In the genomic region with DNA sequence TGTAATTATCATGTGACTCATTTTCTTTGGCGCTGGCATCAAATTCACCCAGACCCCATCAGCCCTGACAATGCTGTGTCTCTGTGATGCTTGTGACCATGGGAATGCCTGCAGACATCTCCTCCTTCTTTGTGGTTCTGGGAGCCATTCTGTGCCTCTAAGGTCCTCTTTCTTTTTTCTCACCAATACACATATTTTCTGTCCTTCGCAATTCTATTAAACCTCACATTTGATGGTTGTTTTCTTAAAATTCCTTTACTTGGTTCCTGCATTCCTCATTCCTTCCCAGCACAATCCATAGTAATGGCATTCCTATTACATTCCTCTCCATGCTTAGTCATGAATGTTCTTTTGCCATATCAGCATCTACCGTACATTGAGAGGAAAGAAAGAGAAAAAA, we compare ENCODE assay signal across 20 cellular contexts.
"Had no signal": no experiment of that assay in that cellular context is flagged by ENCODE, and none has a peak within 500 bp of the region (broad histone marks: within the 10 kb centered on the region; RNA-seq: fewer than 3 reads in every experiment).

No MANE protein-coding gene starts in this region.

- H3K36me3 Mint-ChIP-seq: activated naive CD4-positive, alpha-beta T cell treated with anti-CD3 and anti-CD28 coated beads, Interleukin-2, amount 50 U/mL, for 24 hours had no signal

- DNase-seq: activated CD4-positive, alpha-beta T cell treated with anti-CD3 and anti-CD28 coated beads, Interleukin-2, amount 50 U/mL, for 48 hours; activated gamma-delta T cell; effector memory CD8-positive, alpha-beta T cell; foreskin keratinocyte; hypothalamus; kidney; left ventricle myocardium superior; naive thymus-derived CD4-positive, alpha-beta T cell; right cardiac atrium; small intestine; stimulated activated CD4-positive, alpha-beta T cell treated with anti-CD3 and anti-CD28 coated beads, Interleukin-15, amount 100 ng/mL, for 24 hours; stimulated activated CD4-positive, alpha-beta T cell treated with anti-CD3 and anti-CD28 coated beads, Interleukin-2, amount 100 ng/mL, for 48 hours; uterus had no signal

- H3K36me3 ChIP-seq: cardiac muscle cell, neural progenitor cell, tibial nerve, uterus had no signal

- H2AFZ ChIP-seq: neural progenitor cell had no signal

- H3K4me1 ChIP-seq: foreskin keratinocyte, neural progenitor cell, uterus had no signal

- ATAC-seq: effector memory CD8-positive, alpha-beta T cell; foreskin keratinocyte; left ventricle myocardium superior; naive thymus-derived CD4-positive, alpha-beta T cell; right cardiac atrium had no signal

- H3K9ac ChIP-seq: neural progenitor cell had no signal

- H3K9me3 ChIP-seq: tibial nerve, uterus had no signal

- H3K4me3 Mint-ChIP-seq: activated naive CD4-positive, alpha-beta T cell treated with anti-CD3 and anti-CD28 coated beads, Interleukin-2, amount 50 U/mL, for 24 hours; effector memory CD8-positive, alpha-beta T cell; naive thymus-derived CD4-positive, alpha-beta T cell; neural progenitor cell; stimulated activated naive CD8-positive, alpha-beta T cell treated with anti-CD3 and anti-CD28 coated beads, Interleukin-15, Interleukin-2, amounts not matched to agents 100 ng/mL and 50 ng/mL, for 24 hours had no signal

- H3K4me3 ChIP-seq: cardiac muscle cell, neural progenitor cell, tibial nerve, uterus had no signal

- H3K27me3 Mint-ChIP-seq: activated naive CD4-positive, alpha-beta T cell treated with anti-CD3 and anti-CD28 coated beads, Interleukin-2, amount 50 U/mL, for 24 hours; effector memory CD8-positive, alpha-beta T cell; naive thymus-derived CD4-positive, alpha-beta T cell; progenitor cell of endocrine pancreas; stimulated activated naive CD8-positive, alpha-beta T cell treated with anti-CD3 and anti-CD28 coated beads, Interleukin-15, Interleukin-2, amounts not matched to agents 100 ng/mL and 50 ng/mL, for 24 hours had no signal

- H3K9me3 Mint-ChIP-seq: activated naive CD4-positive, alpha-beta T cell treated with anti-CD3 and anti-CD28 coated beads, Interleukin-2, amount 50 U/mL, for 24 hours; stimulated activated naive CD8-positive, alpha-beta T cell treated with anti-CD3 and anti-CD28 coated beads, Interleukin-15, Interleukin-2, amounts not matched to agents 100 ng/mL and 50 ng/mL, for 24 hours had no signal

- H3K27me3 ChIP-seq: cardiac muscle cell, foreskin keratinocyte, neural progenitor cell, tibial nerve, uterus had no signal

- H3K27ac Mint-ChIP-seq: activated naive CD4-positive, alpha-beta T cell treated with anti-CD3 and anti-CD28 coated beads, Interleukin-2, amount 50 U/mL, for 24 hours; effector memory CD8-positive, alpha-beta T cell; naive thymus-derived CD4-positive, alpha-beta T cell; neural progenitor cell; progenitor cell of endocrine pancreas; stimulated activated naive CD8-positive, alpha-beta T cell treated with anti-CD3 and anti-CD28 coated beads, Interleukin-15, Interleukin-2, amounts not matched to agents 100 ng/mL and 50 ng/mL, for 24 hours had no signal

- H3K4me1 Mint-ChIP-seq: activated naive CD4-positive, alpha-beta T cell treated with anti-CD3 and anti-CD28 coated beads, Interleukin-2, amount 50 U/mL, for 24 hours; naive thymus-derived CD4-positive, alpha-beta T cell had no signal

- H3K27ac ChIP-seq: cardiac muscle cell, foreskin keratinocyte, neural progenitor cell, tibial nerve, uterus, VCaP had no signal

- H3K4me2 ChIP-seq: neural progenitor cell had no signal
